ENCODE assay signal across 8 cellular contexts in the genomic region with DNA sequence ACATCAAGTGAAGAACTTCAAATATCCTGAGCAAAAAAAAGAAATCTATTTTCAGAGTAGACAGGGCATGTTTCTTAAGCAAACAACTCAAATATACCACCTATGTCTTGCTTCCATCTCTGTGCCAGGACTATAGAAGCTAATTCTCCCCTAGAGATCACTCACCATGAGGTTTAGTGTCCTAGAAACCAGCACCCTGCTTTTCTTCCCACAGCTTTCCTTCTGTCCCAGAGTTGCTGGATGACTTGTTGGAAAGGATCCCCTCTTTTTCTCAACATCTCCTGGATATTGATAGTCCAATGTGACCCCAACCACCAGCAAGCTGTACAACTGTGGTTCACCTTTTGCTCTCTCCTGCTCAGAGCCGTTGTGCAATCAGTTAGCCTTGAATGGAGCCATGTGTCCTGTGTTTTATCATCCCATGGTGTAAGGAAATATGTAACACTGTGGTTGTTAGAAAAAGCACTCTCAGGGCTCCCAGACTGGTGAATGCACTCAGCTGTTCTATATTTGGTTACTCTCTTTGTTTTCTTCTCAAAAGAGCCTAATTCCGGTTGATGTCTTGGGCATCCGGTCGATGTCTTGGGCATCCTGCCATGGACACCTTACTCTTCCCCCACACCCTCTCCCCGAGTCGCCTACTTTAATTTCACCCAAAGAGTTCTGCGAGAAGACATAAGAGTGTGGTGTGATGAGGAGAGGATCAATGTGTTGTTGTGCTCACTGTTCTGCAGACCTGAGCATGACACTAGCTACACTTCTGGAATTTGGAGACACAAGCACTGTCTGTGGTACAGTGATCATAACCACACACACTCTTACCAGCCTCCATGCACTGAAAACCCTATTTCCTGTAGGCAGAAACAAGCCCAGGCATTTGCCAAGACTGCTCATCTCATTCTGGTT. TPM values are rescaled to one million over a fixed set of nuclear protein-coding genes. Genes with fewer than 3 reads are reported as not detected.
DNase-seq lines count a peak whose midpoint lies in the region; ATAC-seq lines count a peak whose summit lies in the region.

No MANE protein-coding gene starts in this region.

- no peaks in the 10 kb centered on the region for H3K36me3 Mint-ChIP-seq in activated T-helper 2 cell treated with anti-CD3 and anti-CD28 coated beads, Interferon-gamma antibody, Interleukin-2, Interleukin-4, amounts not matched to agents 10 μg/mL and 5 μg/mL and 100 μg/mL, durations not matched to agents 14 hours and 24 hours and 36 hours (ENCODE audit: low read depth)

- H3K9me3 Mint-ChIP-seq in activated T-helper 2 cell treated with anti-CD3 and anti-CD28 coated beads, Interferon-gamma antibody, Interleukin-2, Interleukin-4, amounts not matched to agents 10 μg/mL and 5 μg/mL and 100 μg/mL, durations not matched to agents 14 hours and 24 hours and 36 hours, result no peaks in the 10 kb centered on the region

- H3K4me3 ChIP-seq in BLaER1 treated with 17β-estradiol and CSF1 and Interleukin-3, amounts not matched to agents 10 nM and 100 nM, result peak overlapping the region in 9 of 10 experiments; percentile 8 to 55 (median 49); a peak in 17 of 20 replicates
- no peak overlapping the region for H3K4me3 ChIP-seq in MG63

- peaks cover 31% of the 10 kb centered on the region for H3K4me1 Mint-ChIP-seq in activated T-helper 2 cell treated with anti-CD3 and anti-CD28 coated beads, Interferon-gamma antibody, Interleukin-2, Interleukin-4, amounts not matched to agents 10 μg/mL and 5 μg/mL and 100 μg/mL, durations not matched to agents 14 hours and 24 hours and 36 hours (ENCODE audit: low read depth)

- H3K36me3 ChIP-seq in BLaER1 treated with 17β-estradiol and CSF1 and Interleukin-3, amounts not matched to agents 10 nM and 100 nM, result no peaks in the 10 kb centered on the region
- H3K36me3 ChIP-seq in MG63, result no peaks in the 10 kb centered on the region

- intact Hi-C loops in activated T-helper 2 cell treated with anti-CD3 and anti-CD28 coated beads, Interferon-gamma antibody, Interleukin-2, Interleukin-4, amounts not matched to agents 10 μg/mL and 5 μg/mL and 100 μg/mL, durations not matched to agents 14 hours and 24 hours and 36 hours (cut with micrococcal nuclease), result loop anchor here (2.0 to 10.0 kb wide), 3 partner anchors 171 to 561 kb away; no protein-coding TSS in a partner anchor

- H3K9ac ChIP-seq in BLaER1 treated with 17β-estradiol and CSF1 and Interleukin-3, amounts not matched to agents 10 nM and 100 nM, result peak overlapping the region; percentile 18 to 70 (median 51); a peak in 20 of 22 replicates

- peak overlapping the region; percentile 61 for H3K4me3 Mint-ChIP-seq in activated T-helper 2 cell treated with anti-CD3 and anti-CD28 coated beads, Interferon-gamma antibody, Interleukin-2, Interleukin-4, amounts not matched to agents 10 μg/mL and 5 μg/mL and 100 μg/mL, durations not matched to agents 14 hours and 24 hours and 36 hours (ENCODE audit: low read depth)

- peak overlapping the region in 10 of 11 experiments; percentile 23 to 81 (median 72); a peak in 19 of 22 replicates for H3K27ac ChIP-seq in BLaER1 treated with 17β-estradiol and CSF1 and Interleukin-3, amounts not matched to agents 10 nM and 100 nM

- H3K4me2 ChIP-seq in BLaER1 treated with 17β-estradiol and CSF1 and Interleukin-3, amounts not matched to agents 10 nM and 100 nM, result peak overlapping the region; percentile 76 to 98 (median 92)

- peaks cover 50 to 78% (median 69%) of the 10 kb centered on the region in 10 experiments for H3K4me1 ChIP-seq in BLaER1 treated with 17β-estradiol and CSF1 and Interleukin-3, amounts not matched to agents 10 nM and 100 nM

- H4K20me1 ChIP-seq in BLaER1 treated with 17β-estradiol and CSF1 and Interleukin-3, amounts not matched to agents 10 nM and 100 nM, result no peaks in the 10 kb centered on the region

- H3K27me3 Mint-ChIP-seq in activated T-helper 2 cell treated with anti-CD3 and anti-CD28 coated beads, Interferon-gamma antibody, Interleukin-2, Interleukin-4, amounts not matched to agents 10 μg/mL and 5 μg/mL and 100 μg/mL, durations not matched to agents 14 hours and 24 hours and 36 hours (ENCODE audit: low read depth), result peaks cover 43% of the 10 kb centered on the region

- no peak for DNase-seq in activated T-helper 2 cell treated with anti-CD3 and anti-CD28 coated beads, Interferon-gamma antibody, Interleukin-2, Interleukin-4, amounts not matched to agents 10 μg/mL and 5 μg/mL and 100 μg/mL, durations not matched to agents 14 hours and 24 hours and 36 hours (ENCODE audit: low spot score)
- DNase-seq in kidney tubule cell (ENCODE audit: low spot score) (peak; percentile 22), MG63 (no peak)

- ATAC-seq in HG02870 (IDR thresholded peaks at IDR 0.05; ENCODE audit: unreplicated experiment), result peak; percentile 47
- ATAC-seq in HG03175 (IDR thresholded peaks at IDR 0.05; ENCODE audit: unreplicated experiment), result no peak
- no peak for ATAC-seq in HG02840 (IDR thresholded peaks at IDR 0.05; ENCODE audit: low FRiP score, unreplicated experiment)
- ATAC-seq in GM18873 (IDR thresholded peaks at IDR 0.05; ENCODE audit: low FRiP score, unreplicated experiment), result no peak

- H3K27ac Mint-ChIP-seq in activated T-helper 2 cell treated with anti-CD3 and anti-CD28 coated beads, Interferon-gamma antibody, Interleukin-2, Interleukin-4, amounts not matched to agents 10 μg/mL and 5 μg/mL and 100 μg/mL, durations not matched to agents 14 hours and 24 hours and 36 hours, result no peak overlapping the region

- no peaks in the 10 kb centered on the region for H3K9me3 ChIP-seq in BLaER1 treated with 17β-estradiol and CSF1 and Interleukin-3, amounts not matched to agents 10 nM and 100 nM (replicated peaks in 1 of 11)
- no peaks in the 10 kb centered on the region for H3K9me3 ChIP-seq in MG63

- H3K27me3 ChIP-seq in BLaER1 treated with 17β-estradiol and CSF1 and Interleukin-3, amounts not matched to agents 10 nM and 100 nM, result no peaks in the 10 kb centered on the region
- no peaks in the 10 kb centered on the region for H3K27me3 ChIP-seq in MG63

RNA-seq across cellular contexts. Expression of a gene that starts 1.7 kb away (rescaled TPM):
- total RNA-seq in activated T-helper 2 cell treated with anti-CD3 and anti-CD28 coated beads, Interferon-gamma antibody, Interleukin-2, Interleukin-4, amounts not matched to agents 10 μg/mL and 5 μg/mL and 100 μg/mL, durations not matched to agents 14 hours and 24 hours and 36 hours, result 1.1 and 1.3 TPM in 2 replicates
- total RNA-seq in MG63 (2014; rRNA removed; shearing (Covaris generic); ENCODE audit: low replicate concordance), result not detected in 2 replicates
